Comparison of ENCODE assay signal across 8 cellular contexts in the genomic region with DNA sequence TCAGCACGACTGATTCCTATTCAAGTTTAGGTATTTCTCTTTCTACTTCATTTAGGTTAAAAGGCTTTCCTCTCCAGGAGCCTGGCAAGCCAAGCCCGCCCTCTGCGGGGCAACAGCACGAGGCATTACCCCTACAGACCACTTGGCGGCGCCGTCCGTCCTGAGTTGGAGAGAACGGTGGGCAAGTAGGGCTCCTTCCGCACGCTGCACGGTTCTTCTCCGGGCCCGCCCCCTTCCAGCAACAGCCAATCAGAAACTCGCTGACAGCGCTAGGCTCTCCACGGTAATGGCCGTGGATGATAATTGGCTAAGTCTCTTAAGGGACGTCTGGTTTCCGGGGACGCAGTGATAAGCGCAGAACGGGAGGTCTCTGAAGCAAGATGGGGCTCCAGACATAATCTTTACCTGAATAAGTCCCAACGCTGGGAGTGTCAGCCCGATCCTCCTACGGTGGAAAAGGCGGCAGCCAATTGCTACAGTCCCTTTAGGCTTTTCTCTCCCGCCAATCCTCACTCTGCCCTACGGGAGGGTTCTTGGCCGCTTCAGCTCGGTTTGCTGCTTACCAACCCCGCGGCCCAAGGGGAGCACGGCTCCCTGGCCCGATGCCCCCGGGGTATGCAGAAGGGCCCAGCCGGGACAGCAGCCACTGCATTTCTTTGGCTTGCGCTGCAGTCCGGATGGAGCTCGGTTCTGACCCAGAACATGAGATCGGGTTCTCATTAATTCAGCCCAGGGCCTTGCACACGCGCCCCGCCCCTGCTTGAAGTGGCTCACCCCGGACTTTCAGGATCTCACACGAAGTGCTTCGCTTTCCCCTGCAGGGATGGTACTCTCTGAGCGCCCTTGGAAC.
DNase-seq lines count a peak whose midpoint lies in the region; ATAC-seq and TF ChIP-seq lines count a peak whose summit lies in the region.

No MANE protein-coding gene starts in this region.

- H3K4me3 ChIP-seq in astrocyte of the spinal cord (ENCODE audit: low read depth, low read length), result peak overlapping the region; percentile 75

- TF ChIP-seq CTCF in astrocyte of the spinal cord (IDR thresholded peaks at IDR 0.05; ENCODE audit: low read depth, low read length), result peak; percentile 98

- DNase-seq in NCI-H187 (lab: John Stamatoyannopoulos, UW), result peak; percentile 94 to 98
- peak; percentile 97 for DNase-seq in T-helper 9 cell
- DNase-seq in astrocyte of the spinal cord (ENCODE audit: low read depth, low spot score), result peak; percentile 97
- DNase-seq in hippocampal formation (lab: John Stamatoyannopoulos, UW), result peak; percentile 95 to 97
- peak; percentile 96 for DNase-seq in retina
- DNase-seq in Kasumi-1 (lab: John Stamatoyannopoulos, UW), result no peak

- ATAC-seq in GM18498 (IDR thresholded peaks at IDR 0.05; ENCODE audit: unreplicated experiment) (peak; percentile 100), HG02938 (IDR thresholded peaks at IDR 0.05; ENCODE audit: unreplicated experiment) (peak; percentile 100)

- in situ Hi-C loops in astrocyte of the spinal cord (cut with HindIII; ENCODE audit: low sequenced_read_pairs), result no loop called here

Comparison
In these comparisons a context has a peak if more than half of its experiments do, and no peak if none do; other contexts are left out.
1. DNase-seq: peak in NCI-H187 (2 of 2), T-helper 9 cell (single experiment), astrocyte of the spinal cord (single experiment), hippocampal formation (2 of 2) and retina (single experiment); none in Kasumi-1 (0 of 2).